2 cellular contexts compared by ENCODE assay signal in genomic region chr11:6995703-6996102, GRCh38.
TF ChIP-seq lines count a peak whose summit lies in the region.

No MANE protein-coding gene starts in this region.

TF ChIP-seq in WTC11, 78 proteins besides CTCF, POLR2A, EP300 and RAD21:
- TF ChIP-seq E2F4 (CRISPR knock-in tag; IDR thresholded peaks at IDR 0.05; ENCODE audit: borderline replicate concordance, low read depth) (no peak), SP1 (CRISPR knock-in tag; conservative IDR thresholded peaks at IDR 0.05) (no peak), ZNF532 (CRISPR knock-in tag; IDR thresholded peaks at IDR 0.05; ENCODE audit: borderline replicate concordance) (no peak), ETV6 (CRISPR knock-in tag; IDR thresholded peaks at IDR 0.05) (no peak), ATF6 (CRISPR knock-in tag; IDR thresholded peaks at IDR 0.05) (no peak), FOXP1 (CRISPR knock-in tag; IDR thresholded peaks at IDR 0.05; ENCODE audit: borderline replicate concordance) (no peak), ZNF263 (CRISPR knock-in tag; IDR thresholded peaks at IDR 0.05; ENCODE audit: low read depth) (no peak), ELF4 (CRISPR knock-in tag; IDR thresholded peaks at IDR 0.05; ENCODE audit: low read depth) (no peak), ZNF396 (CRISPR knock-in tag; IDR thresholded peaks at IDR 0.05; ENCODE audit: borderline replicate concordance) (no peak), NR3C1 (CRISPR knock-in tag; conservative IDR thresholded peaks at IDR 0.05; ENCODE audit: low read depth) (no peak), OVOL2 (CRISPR knock-in tag; IDR thresholded peaks at IDR 0.05; ENCODE audit: borderline replicate concordance) (no peak), IRF2 (CRISPR knock-in tag; IDR thresholded peaks at IDR 0.05; ENCODE audit: borderline replicate concordance, low read depth) (no peak), ATF2 (CRISPR knock-in tag; IDR thresholded peaks at IDR 0.05; ENCODE audit: borderline replicate concordance, low read depth) (no peak)

TF ChIP-seq in H1, 55 proteins besides CTCF, POLR2A, EP300 and RAD21:
- TF ChIP-seq E2F6 (IDR thresholded peaks at IDR 0.05) (no peak), RXRA (IDR thresholded peaks at IDR 0.05; ENCODE audit: insufficient read depth, low read depth, low read length) (no peak), EGR1 (IDR thresholded peaks at IDR 0.05; ENCODE audit: borderline replicate concordance, low read depth, low read length) (no peak), EZH2 (IDR thresholded peaks at IDR 0.05; ENCODE audit: low read depth, low read length, severe bottlenecking) (no peak), USF2 (IDR thresholded peaks at IDR 0.05; ENCODE audit: low read length) (no peak), ATF2 (IDR thresholded peaks at IDR 0.05; ENCODE audit: low read length) (no peak), POLR2AphosphoS5 (IDR thresholded peaks at IDR 0.05; ENCODE audit: low read depth, low read length) (no peak), RFX5 (IDR thresholded peaks at IDR 0.05; ENCODE audit: borderline replicate concordance, low read depth, low read length) (no peak), TCF12 (IDR thresholded peaks at IDR 0.05; ENCODE audit: low read depth, low read length) (no peak), BCL11A (IDR thresholded peaks at IDR 0.05; ENCODE audit: low read depth in 2 of 2, low read length in 2 of 2) (no peak)
